23 cellular contexts compared by ENCODE assay signal in genomic region chr22:19825016-19825339, GRCh38. TPM values are rescaled to one million over a fixed set of nuclear protein-coding genes. Genes with fewer than 3 reads are reported as not detected.
DNase-seq lines count a peak whose midpoint lies in the region; ATAC-seq and TF ChIP-seq lines count a peak whose summit lies in the region.
"Had no signal": no experiment of that assay in that cellular context is flagged by ENCODE, and none has a peak within 500 bp of the region (broad histone marks: within the 10 kb centered on the region; RNA-seq: fewer than 3 reads in every experiment).

No MANE protein-coding gene starts in this region.

- H3K9me3 ChIP-seq in RWPE2 (ENCODE audit: severe bottlenecking), result no peaks in the 10 kb centered on the region
- no peaks in the 10 kb centered on the region for H3K9me3 ChIP-seq in trophoblast cell (ENCODE audit: insufficient read depth, low read depth, low read length)
- H3K9me3 ChIP-seq: Peyer's patch, SJSA1 had no signal

- H3K27me3 Mint-ChIP-seq in endothelial cell (ENCODE audit: unreplicated experiment), result peaks cover 3% of the 10 kb centered on the region
- H3K27me3 Mint-ChIP-seq: activated naive CD8-positive, alpha-beta T cell treated with anti-CD3 and anti-CD28 coated beads, Interleukin-2, amount 10 ng/mL, durations not matched to agents 7 days and 5 days; CD4-positive, alpha-beta T cell; naive thymus-derived CD4-positive, alpha-beta T cell had no signal

- H3K27ac Mint-ChIP-seq in endothelial cell (ENCODE audit: unreplicated experiment), result no peak overlapping the region
- H3K27ac Mint-ChIP-seq: activated naive CD8-positive, alpha-beta T cell treated with anti-CD3 and anti-CD28 coated beads, Interleukin-2, amount 10 ng/mL, durations not matched to agents 7 days and 5 days; activated T-helper 2 cell treated with anti-CD3 and anti-CD28 coated beads, Interferon-gamma antibody, Interleukin-2, Interleukin-4, amounts not matched to agents 10 μg/mL and 5 μg/mL and 100 μg/mL, durations not matched to agents 14 hours and 24 hours and 36 hours; CD4-positive, alpha-beta T cell; naive thymus-derived CD4-positive, alpha-beta T cell had no signal

- H4K91ac ChIP-seq in trophoblast cell (ENCODE audit: low read depth, low read length), result no peak overlapping the region

- peak overlapping the region; percentile 33 for H3K14ac ChIP-seq in trophoblast cell (ENCODE audit: low read length)

- no peak overlapping the region for H2BK120ac ChIP-seq in trophoblast cell (ENCODE audit: insufficient read depth, low read length, poor library complexity)

- H3K9ac ChIP-seq in trophoblast cell (ENCODE audit: low read length), result no peak overlapping the region

- no peak overlapping the region for H3K4me3 Mint-ChIP-seq in endothelial cell (ENCODE audit: unreplicated experiment)
- H3K4me3 Mint-ChIP-seq: activated naive CD8-positive, alpha-beta T cell treated with anti-CD3 and anti-CD28 coated beads, Interleukin-2, amount 10 ng/mL, durations not matched to agents 7 days and 5 days; CD4-positive, alpha-beta T cell; naive thymus-derived CD4-positive, alpha-beta T cell had no signal

- H3K23ac ChIP-seq in trophoblast cell (ENCODE audit: low read length), result no peak overlapping the region

- H2BK5ac ChIP-seq in trophoblast cell (ENCODE audit: low read depth, low read length, poor library complexity), result no peak overlapping the region

- no CpG with 5 or more reads among the region's 5 CpGs for WGBS in trophoblast cell (ENCODE audit: extremely low coverage, insufficient coverage, insufficient read length)

- no peak overlapping the region for H2AK5ac ChIP-seq in trophoblast cell (ENCODE audit: low read length)

- H3K36me3 Mint-ChIP-seq in endothelial cell (ENCODE audit: low read depth, unreplicated experiment), result no peaks in the 10 kb centered on the region
- H3K36me3 Mint-ChIP-seq: activated naive CD8-positive, alpha-beta T cell treated with anti-CD3 and anti-CD28 coated beads, Interleukin-2, amount 10 ng/mL, durations not matched to agents 7 days and 5 days had no signal

- peak; percentile 3 for DNase-seq in GM03348 (ENCODE audit: low spot score)
- no peak for DNase-seq in RWPE2 (ENCODE audit: low spot score)
- DNase-seq in endothelial cell (ENCODE audit: low spot score), result peak; percentile 1
- no peak for DNase-seq in trophoblast cell
- DNase-seq in activated gamma-delta T cell (lab: John Stamatoyannopoulos, UW), result no peak
- DNase-seq in effector CD8-positive, alpha-beta T cell (lab: John Stamatoyannopoulos, UW), result no peak
- no peak for DNase-seq in HuH-7 (ENCODE audit: low spot score)
- DNase-seq: activated naive CD8-positive, alpha-beta T cell treated with anti-CD3 and anti-CD28 coated beads, Interleukin-2, amount 10 ng/mL, durations not matched to agents 7 days and 5 days; DMS 273 treated with DMSO at 0.1 percent for 48 hours; GOT3; Karpas-422; left cardiac atrium; NCI-H524 treated with DMSO at 0.1 percent for 48 hours; occipital lobe; retina; T-helper 1 cell had no signal

- H3K27me3 ChIP-seq in RWPE2 (ENCODE audit: insufficient read depth, poor library complexity, severe bottlenecking) (no peaks in the 10 kb centered on the region), trophoblast cell (ENCODE audit: insufficient read depth, low read length) (no peaks in the 10 kb centered on the region)
- H3K27me3 ChIP-seq: Peyer's patch, SJSA1 had no signal

- H3K18ac ChIP-seq in trophoblast cell (ENCODE audit: low read length), result peak overlapping the region; percentile 54

- no peak overlapping the region for H3K4ac ChIP-seq in trophoblast cell (ENCODE audit: low read depth, low read length)

- no peak overlapping the region for H4K8ac ChIP-seq in trophoblast cell (ENCODE audit: low read depth, low read length)

- no peak overlapping the region for H3K4me2 ChIP-seq in trophoblast cell (ENCODE audit: low read length)

- no peak for ATAC-seq in RWPE2 (ENCODE audit: low read depth)
- ATAC-seq: activated CD4-positive, CD25-positive, alpha-beta regulatory T cell treated with anti-CD3 and anti-CD28 coated beads, Interleukin-2, amount 50 U/mL, for 24 hours; left cardiac atrium; naive thymus-derived CD4-positive, alpha-beta T cell had no signal

- no peaks in the 10 kb centered on the region for H3K9me3 Mint-ChIP-seq in endothelial cell (ENCODE audit: unreplicated experiment)
- H3K9me3 Mint-ChIP-seq: activated naive CD8-positive, alpha-beta T cell treated with anti-CD3 and anti-CD28 coated beads, Interleukin-2, amount 10 ng/mL, durations not matched to agents 7 days and 5 days; activated T-helper 2 cell treated with anti-CD3 and anti-CD28 coated beads, Interferon-gamma antibody, Interleukin-2, Interleukin-4, amounts not matched to agents 10 μg/mL and 5 μg/mL and 100 μg/mL, durations not matched to agents 14 hours and 24 hours and 36 hours; CD4-positive, alpha-beta T cell had no signal

- H3K79me1 ChIP-seq in trophoblast cell (ENCODE audit: low read length), result no peaks in the 10 kb centered on the region

- H3K27ac ChIP-seq in RWPE2 (ENCODE audit: poor library complexity, severe bottlenecking) (peak overlapping the region; percentile 12), trophoblast cell (ENCODE audit: low read depth, low read length) (no peak overlapping the region)
- H3K27ac ChIP-seq: epithelial cell of prostate, SJSA1 had no signal

- H3K36me3 ChIP-seq in RWPE2 (ENCODE audit: low read depth) (no peaks in the 10 kb centered on the region), trophoblast cell (ENCODE audit: control insufficient read depth in 1 of 2, insufficient read depth in 2 of 2, low read length in 2 of 2) (peaks cover 0 to 3% of the 10 kb centered on the region in 2 experiments)
- H3K36me3 ChIP-seq: SJSA1 had no signal

- no peak overlapping the region for H2BK12ac ChIP-seq in trophoblast cell (ENCODE audit: low read length)

- H3K4me1 ChIP-seq in RWPE2 (ENCODE audit: insufficient read depth, poor library complexity, severe bottlenecking) (peaks cover 18% of the 10 kb centered on the region), trophoblast cell (ENCODE audit: control insufficient read depth in 1 of 2, insufficient read depth in 2 of 2, low read length in 2 of 2) (peaks cover 12 to 16% of the 10 kb centered on the region in 2 experiments)

- no peaks in the 10 kb centered on the region for H3K79me2 ChIP-seq in trophoblast cell (ENCODE audit: control insufficient read depth, insufficient read depth, low read length, poor library complexity)

- H3K4me1 Mint-ChIP-seq in endothelial cell (ENCODE audit: unreplicated experiment), result peaks cover 5% of the 10 kb centered on the region
- H3K4me1 Mint-ChIP-seq: activated naive CD8-positive, alpha-beta T cell treated with anti-CD3 and anti-CD28 coated beads, Interleukin-2, amount 10 ng/mL, durations not matched to agents 7 days and 5 days had no signal

- no peak for TF ChIP-seq CTCF in RWPE2 (IDR thresholded peaks at IDR 0.05; ENCODE audit: poor library complexity, severe bottlenecking)
- no peak for TF ChIP-seq CTCF in endothelial cell (IDR thresholded peaks at IDR 0.05; ENCODE audit: unreplicated experiment)

- H4K12ac ChIP-seq in trophoblast cell (ENCODE audit: low read depth, low read length), result no peak overlapping the region

- no peak overlapping the region for H2AFZ ChIP-seq in trophoblast cell (ENCODE audit: insufficient read depth, low read length, poor library complexity)

- H3K4me3 ChIP-seq in RWPE2 (ENCODE audit: severe bottlenecking) (no peak overlapping the region), trophoblast cell (ENCODE audit: low read depth, low read length) (no peak overlapping the region)
- H3K4me3 ChIP-seq: Peyer's patch, SJSA1 had no signal

RNA-seq across cellular contexts. Expression of gene GNB1L, which starts 29.7 kb away (rescaled TPM):
- 3.7 TPM for total RNA-seq in endothelial cell (ENCODE audit: unreplicated experiment)
- polyA plus RNA-seq in trophoblast cell (2013), result 10.4 and 11.5 TPM in 2 replicates

RNA-seq across cellular contexts. Expression of gene RTL10, which starts 29.7 kb away (rescaled TPM):
- 20.3 TPM for total RNA-seq in endothelial cell (ENCODE audit: unreplicated experiment)
- 10.8 and 11.6 TPM in 2 replicates for polyA plus RNA-seq in trophoblast cell (2013)

Comparison
In these comparisons a context has a peak if more than half of its experiments do, and no peak if none do; other contexts are left out.
1. DNase-seq: peak in GM03348 (single experiment) and endothelial cell (single experiment); none in RWPE2 (single experiment), trophoblast cell (0 of 2), activated gamma-delta T cell (single experiment), effector CD8-positive, alpha-beta T cell (single experiment) and HuH-7 (single experiment).